In the genomic region with DNA sequence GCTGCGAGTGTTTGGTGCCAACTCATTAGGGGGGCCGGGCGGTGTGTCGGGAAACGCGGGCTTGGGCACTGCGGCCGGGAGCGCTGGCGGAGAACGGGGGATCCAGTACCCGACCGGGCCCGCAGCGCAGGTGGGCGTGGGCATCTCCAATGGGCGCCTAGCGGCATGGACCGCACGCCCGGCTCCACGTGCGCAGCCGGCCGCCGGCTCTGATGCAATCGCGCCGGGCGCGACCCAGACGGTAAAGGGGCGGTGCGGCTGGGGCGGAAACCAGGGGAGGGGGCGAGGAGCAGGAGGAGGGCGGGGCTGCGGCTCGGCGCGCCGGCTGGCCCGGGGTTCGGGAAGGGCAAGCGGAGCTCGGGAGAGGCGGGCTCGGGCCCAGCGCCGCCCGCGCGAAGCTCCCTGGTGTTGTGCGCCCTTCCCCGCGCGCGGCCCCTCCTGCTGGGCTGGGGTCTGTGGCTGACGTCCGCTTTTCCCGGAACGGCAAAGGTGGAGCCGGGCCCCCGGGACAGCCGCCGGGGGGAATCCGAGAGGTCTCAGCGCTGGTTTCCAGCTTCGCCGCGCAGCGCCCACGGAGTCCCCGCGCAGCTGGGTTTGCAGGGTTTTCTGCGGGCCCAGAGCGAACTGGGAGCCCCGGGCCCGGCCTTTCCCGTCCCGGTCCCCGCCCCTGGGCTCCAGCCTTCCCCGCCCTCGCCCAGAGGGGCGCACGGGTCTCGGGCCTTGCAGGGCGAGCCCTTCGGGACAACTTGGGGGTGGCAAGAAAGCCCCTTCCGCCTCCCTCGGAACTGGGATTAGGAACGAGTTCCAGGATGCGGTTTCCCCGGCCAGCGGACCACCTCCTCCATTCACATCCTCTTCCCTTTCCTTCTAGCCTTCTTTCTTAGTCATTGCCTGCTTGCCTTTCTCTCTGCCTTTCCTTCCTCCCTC, we compare ENCODE assay signal across 1 cellular context.
TF ChIP-seq lines count a peak whose summit lies in the region.

No MANE protein-coding gene starts in this region.

TF ChIP-seq in H1, 55 proteins besides CTCF, POLR2A, EP300 and RAD21:
- TF ChIP-seq CBX8 (IDR thresholded peaks at IDR 0.05; ENCODE audit: borderline replicate concordance, low read depth, low read length) (no peak), SIN3A (conservative IDR thresholded peaks at IDR 0.05 in 1 of 2, IDR thresholded peaks at IDR 0.05 in 1 of 2; ENCODE audit: low read depth in 1 of 2, low read length in 2 of 2) (peak in 1 of 2 experiments; percentile 68; a peak in 1 of 4 replicates), NRF1 (IDR thresholded peaks at IDR 0.05; ENCODE audit: low read depth, low read length) (no peak), TBP (IDR thresholded peaks at IDR 0.05; ENCODE audit: low read depth, low read length) (peak; percentile 57; the same call in 1 of the 2 replicates), CBX5 (IDR thresholded peaks at IDR 0.05; ENCODE audit: low read depth, low read length) (no peak), JUND (IDR thresholded peaks at IDR 0.05; ENCODE audit: low read length) (peak; percentile 51; the same call in 1 of the 2 replicates), CHD2 (IDR thresholded peaks at IDR 0.05; ENCODE audit: low read length) (no peak), CREB1 (IDR thresholded peaks at IDR 0.05) (peak; percentile 75), SUZ12 (IDR thresholded peaks at IDR 0.05; ENCODE audit: low read length) (no peak), GABPA (IDR thresholded peaks at IDR 0.05; ENCODE audit: borderline replicate concordance, insufficient read depth, low read length) (no peak), CEBPB (IDR thresholded peaks at IDR 0.05; ENCODE audit: low read depth, low read length) (peak; percentile 99), SP1 (IDR thresholded peaks at IDR 0.05; ENCODE audit: low read depth, low read length) (no peak), ZNF274 (IDR thresholded peaks at IDR 0.05; ENCODE audit: borderline replicate concordance, extremely low read depth, low read length) (no peak), SIX5 (IDR thresholded peaks at IDR 0.05; ENCODE audit: low read depth, low read length) (no peak), BRCA1 (IDR thresholded peaks at IDR 0.05; ENCODE audit: low read depth, low read length) (no peak), RBBP5 (IDR thresholded peaks at IDR 0.05; ENCODE audit: borderline replicate concordance, low read depth, low read length) (peak; percentile 39; the same call in 1 of the 2 replicates), EGR1 (IDR thresholded peaks at IDR 0.05; ENCODE audit: borderline replicate concordance, low read depth, low read length) (0 out of 2 replicates have a peak, but pooled peaks have one; percentile 4), BACH1 (IDR thresholded peaks at IDR 0.05; ENCODE audit: low read length) (no peak; the same call in 1 of the 2 replicates), GTF2F1 (IDR thresholded peaks at IDR 0.05; ENCODE audit: borderline replicate concordance, low read depth, low read length) (no peak), POLR2AphosphoS5 (IDR thresholded peaks at IDR 0.05; ENCODE audit: low read depth, low read length) (peak; percentile 90), CHD1 (IDR thresholded peaks at IDR 0.05; ENCODE audit: low read depth, low read length) (no peak), RNF2 (IDR thresholded peaks at IDR 0.05; ENCODE audit: borderline replicate concordance, low read depth, low read length, missing control alignments, poor library complexity, severe bottlenecking) (no peak), POU5F1 (IDR thresholded peaks at IDR 0.05; ENCODE audit: low read depth, low read length) (no peak), SP4 (IDR thresholded peaks at IDR 0.05; ENCODE audit: low read length) (no peak), TEAD4 (IDR thresholded peaks at IDR 0.05; ENCODE audit: low read depth, low read length) (no peak), ASH2L (IDR thresholded peaks at IDR 0.05; ENCODE audit: low read length) (peak; percentile 55), EZH2 (IDR thresholded peaks at IDR 0.05; ENCODE audit: low read depth, low read length, severe bottlenecking) (no peak), CTBP2 (IDR thresholded peaks at IDR 0.05; ENCODE audit: borderline replicate concordance, insufficient read depth, insufficient read length, low read length) (no peak), TAF7 (optimal IDR thresholded peaks at IDR 0.05; ENCODE audit: borderline replicate concordance, low read depth, low read length) (peak; percentile 15), HDAC2 (IDR thresholded peaks at IDR 0.05; ENCODE audit: borderline replicate concordance in 1 of 2, low read depth in 2 of 2, low read length in 2 of 2) (peak in 1 of 2 experiments; percentile 25; a peak in 1 of 4 replicates), YY1 (IDR thresholded peaks at IDR 0.05; ENCODE audit: low read depth, low read length) (peak; percentile 62; the same call in 1 of the 2 replicates), TAF1 (IDR thresholded peaks at IDR 0.05; ENCODE audit: low read depth, low read length) (peak; percentile 65), FOSL1 (IDR thresholded peaks at IDR 0.05; ENCODE audit: insufficient read depth, low read depth, low read length) (no peak)
- TF ChIP-seq, protein P1, sequence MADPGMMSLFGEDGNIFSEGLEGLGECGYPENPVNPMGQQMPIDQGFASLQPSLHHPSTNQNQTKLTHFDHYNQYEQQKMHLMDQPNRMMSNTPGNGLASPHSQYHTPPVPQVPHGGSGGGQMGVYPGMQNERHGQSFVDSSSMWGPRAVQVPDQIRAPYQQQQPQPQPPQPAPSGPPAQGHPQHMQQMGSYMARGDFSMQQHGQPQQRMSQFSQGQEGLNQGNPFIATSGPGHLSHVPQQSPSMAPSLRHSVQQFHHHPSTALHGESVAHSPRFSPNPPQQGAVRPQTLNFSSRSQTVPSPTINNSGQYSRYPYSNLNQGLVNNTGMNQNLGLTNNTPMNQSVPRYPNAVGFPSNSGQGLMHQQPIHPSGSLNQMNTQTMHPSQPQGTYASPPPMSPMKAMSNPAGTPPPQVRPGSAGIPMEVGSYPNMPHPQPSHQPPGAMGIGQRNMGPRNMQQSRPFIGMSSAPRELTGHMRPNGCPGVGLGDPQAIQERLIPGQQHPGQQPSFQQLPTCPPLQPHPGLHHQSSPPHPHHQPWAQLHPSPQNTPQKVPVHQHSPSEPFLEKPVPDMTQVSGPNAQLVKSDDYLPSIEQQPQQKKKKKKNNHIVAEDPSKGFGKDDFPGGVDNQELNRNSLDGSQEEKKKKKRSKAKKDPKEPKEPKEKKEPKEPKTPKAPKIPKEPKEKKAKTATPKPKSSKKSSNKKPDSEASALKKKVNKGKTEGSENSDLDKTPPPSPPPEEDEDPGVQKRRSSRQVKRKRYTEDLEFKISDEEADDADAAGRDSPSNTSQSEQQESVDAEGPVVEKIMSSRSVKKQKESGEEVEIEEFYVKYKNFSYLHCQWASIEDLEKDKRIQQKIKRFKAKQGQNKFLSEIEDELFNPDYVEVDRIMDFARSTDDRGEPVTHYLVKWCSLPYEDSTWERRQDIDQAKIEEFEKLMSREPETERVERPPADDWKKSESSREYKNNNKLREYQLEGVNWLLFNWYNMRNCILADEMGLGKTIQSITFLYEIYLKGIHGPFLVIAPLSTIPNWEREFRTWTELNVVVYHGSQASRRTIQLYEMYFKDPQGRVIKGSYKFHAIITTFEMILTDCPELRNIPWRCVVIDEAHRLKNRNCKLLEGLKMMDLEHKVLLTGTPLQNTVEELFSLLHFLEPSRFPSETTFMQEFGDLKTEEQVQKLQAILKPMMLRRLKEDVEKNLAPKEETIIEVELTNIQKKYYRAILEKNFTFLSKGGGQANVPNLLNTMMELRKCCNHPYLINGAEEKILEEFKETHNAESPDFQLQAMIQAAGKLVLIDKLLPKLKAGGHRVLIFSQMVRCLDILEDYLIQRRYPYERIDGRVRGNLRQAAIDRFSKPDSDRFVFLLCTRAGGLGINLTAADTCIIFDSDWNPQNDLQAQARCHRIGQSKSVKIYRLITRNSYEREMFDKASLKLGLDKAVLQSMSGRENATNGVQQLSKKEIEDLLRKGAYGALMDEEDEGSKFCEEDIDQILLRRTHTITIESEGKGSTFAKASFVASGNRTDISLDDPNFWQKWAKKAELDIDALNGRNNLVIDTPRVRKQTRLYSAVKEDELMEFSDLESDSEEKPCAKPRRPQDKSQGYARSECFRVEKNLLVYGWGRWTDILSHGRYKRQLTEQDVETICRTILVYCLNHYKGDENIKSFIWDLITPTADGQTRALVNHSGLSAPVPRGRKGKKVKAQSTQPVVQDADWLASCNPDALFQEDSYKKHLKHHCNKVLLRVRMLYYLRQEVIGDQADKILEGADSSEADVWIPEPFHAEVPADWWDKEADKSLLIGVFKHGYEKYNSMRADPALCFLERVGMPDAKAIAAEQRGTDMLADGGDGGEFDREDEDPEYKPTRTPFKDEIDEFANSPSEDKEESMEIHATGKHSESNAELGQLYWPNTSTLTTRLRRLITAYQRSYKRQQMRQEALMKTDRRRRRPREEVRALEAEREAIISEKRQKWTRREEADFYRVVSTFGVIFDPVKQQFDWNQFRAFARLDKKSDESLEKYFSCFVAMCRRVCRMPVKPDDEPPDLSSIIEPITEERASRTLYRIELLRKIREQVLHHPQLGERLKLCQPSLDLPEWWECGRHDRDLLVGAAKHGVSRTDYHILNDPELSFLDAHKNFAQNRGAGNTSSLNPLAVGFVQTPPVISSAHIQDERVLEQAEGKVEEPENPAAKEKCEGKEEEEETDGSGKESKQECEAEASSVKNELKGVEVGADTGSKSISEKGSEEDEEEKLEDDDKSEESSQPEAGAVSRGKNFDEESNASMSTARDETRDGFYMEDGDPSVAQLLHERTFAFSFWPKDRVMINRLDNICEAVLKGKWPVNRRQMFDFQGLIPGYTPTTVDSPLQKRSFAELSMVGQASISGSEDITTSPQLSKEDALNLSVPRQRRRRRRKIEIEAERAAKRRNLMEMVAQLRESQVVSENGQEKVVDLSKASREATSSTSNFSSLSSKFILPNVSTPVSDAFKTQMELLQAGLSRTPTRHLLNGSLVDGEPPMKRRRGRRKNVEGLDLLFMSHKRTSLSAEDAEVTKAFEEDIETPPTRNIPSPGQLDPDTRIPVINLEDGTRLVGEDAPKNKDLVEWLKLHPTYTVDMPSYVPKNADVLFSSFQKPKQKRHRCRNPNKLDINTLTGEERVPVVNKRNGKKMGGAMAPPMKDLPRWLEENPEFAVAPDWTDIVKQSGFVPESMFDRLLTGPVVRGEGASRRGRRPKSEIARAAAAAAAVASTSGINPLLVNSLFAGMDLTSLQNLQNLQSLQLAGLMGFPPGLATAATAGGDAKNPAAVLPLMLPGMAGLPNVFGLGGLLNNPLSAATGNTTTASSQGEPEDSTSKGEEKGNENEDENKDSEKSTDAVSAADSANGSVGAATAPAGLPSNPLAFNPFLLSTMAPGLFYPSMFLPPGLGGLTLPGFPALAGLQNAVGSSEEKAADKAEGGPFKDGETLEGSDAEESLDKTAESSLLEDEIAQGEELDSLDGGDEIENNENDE (IDR thresholded peaks at IDR 0.05; ENCODE audit: insufficient replicate concordance, low read length), result no peak
- TF ChIP-seq, protein P2, sequence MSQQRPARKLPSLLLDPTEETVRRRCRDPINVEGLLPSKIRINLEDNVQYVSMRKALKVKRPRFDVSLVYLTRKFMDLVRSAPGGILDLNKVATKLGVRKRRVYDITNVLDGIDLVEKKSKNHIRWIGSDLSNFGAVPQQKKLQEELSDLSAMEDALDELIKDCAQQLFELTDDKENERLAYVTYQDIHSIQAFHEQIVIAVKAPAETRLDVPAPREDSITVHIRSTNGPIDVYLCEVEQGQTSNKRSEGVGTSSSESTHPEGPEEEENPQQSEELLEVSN (IDR thresholded peaks at IDR 0.05), result peak; percentile 46
- TF ChIP-seq, protein P3, sequence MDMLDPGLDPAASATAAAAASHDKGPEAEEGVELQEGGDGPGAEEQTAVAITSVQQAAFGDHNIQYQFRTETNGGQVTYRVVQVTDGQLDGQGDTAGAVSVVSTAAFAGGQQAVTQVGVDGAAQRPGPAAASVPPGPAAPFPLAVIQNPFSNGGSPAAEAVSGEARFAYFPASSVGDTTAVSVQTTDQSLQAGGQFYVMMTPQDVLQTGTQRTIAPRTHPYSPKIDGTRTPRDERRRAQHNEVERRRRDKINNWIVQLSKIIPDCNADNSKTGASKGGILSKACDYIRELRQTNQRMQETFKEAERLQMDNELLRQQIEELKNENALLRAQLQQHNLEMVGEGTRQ (IDR thresholded peaks at IDR 0.05; ENCODE audit: low read length), result peak; percentile 19; the same call in 1 of the 2 replicates
- TF ChIP-seq, protein P4, sequence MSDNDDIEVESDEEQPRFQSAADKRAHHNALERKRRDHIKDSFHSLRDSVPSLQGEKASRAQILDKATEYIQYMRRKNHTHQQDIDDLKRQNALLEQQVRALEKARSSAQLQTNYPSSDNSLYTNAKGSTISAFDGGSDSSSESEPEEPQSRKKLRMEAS (IDR thresholded peaks at IDR 0.05), result peak; percentile 99
- TF ChIP-seq, protein P5, sequence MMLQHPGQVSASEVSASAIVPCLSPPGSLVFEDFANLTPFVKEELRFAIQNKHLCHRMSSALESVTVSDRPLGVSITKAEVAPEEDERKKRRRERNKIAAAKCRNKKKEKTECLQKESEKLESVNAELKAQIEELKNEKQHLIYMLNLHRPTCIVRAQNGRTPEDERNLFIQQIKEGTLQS (IDR thresholded peaks at IDR 0.05; ENCODE audit: insufficient read depth, low read depth, low read length), result peak; percentile 78
- TF ChIP-seq, protein P6, sequence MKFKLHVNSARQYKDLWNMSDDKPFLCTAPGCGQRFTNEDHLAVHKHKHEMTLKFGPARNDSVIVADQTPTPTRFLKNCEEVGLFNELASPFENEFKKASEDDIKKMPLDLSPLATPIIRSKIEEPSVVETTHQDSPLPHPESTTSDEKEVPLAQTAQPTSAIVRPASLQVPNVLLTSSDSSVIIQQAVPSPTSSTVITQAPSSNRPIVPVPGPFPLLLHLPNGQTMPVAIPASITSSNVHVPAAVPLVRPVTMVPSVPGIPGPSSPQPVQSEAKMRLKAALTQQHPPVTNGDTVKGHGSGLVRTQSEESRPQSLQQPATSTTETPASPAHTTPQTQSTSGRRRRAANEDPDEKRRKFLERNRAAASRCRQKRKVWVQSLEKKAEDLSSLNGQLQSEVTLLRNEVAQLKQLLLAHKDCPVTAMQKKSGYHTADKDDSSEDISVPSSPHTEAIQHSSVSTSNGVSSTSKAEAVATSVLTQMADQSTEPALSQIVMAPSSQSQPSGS (IDR thresholded peaks at IDR 0.05; ENCODE audit: low read length), result 0 out of 2 replicates have a peak, but pooled peaks have one; percentile 30
